8 cellular contexts compared by ENCODE assay signal in genomic region chr5:138543730-138544104, GRCh38. TPM values are rescaled to one million over a fixed set of nuclear protein-coding genes. Genes with fewer than 3 reads are reported as not detected.
DNase-seq lines count a peak whose midpoint lies in the region; ATAC-seq lines count a peak whose summit lies in the region.

No MANE protein-coding gene starts in this region.

- peaks cover 30% of the 10 kb centered on the region for H3K36me3 ChIP-seq in Karpas-422 (ENCODE audit: insufficient read depth, low read length)
- H3K36me3 ChIP-seq in ectodermal cell (ENCODE audit: control insufficient read depth, insufficient read depth, low read length): no peaks in the 10 kb centered on the region
- H3K36me3 ChIP-seq in muscle layer of duodenum (ENCODE audit: control insufficient read depth in 1 of 2, insufficient read depth in 2 of 2, low read length in 2 of 2): peaks cover 0 to 14% of the 10 kb centered on the region in 2 donors

- in situ Hi-C loops in KBM-7 (cut with MboI; ENCODE audit: low pct_unique_long_range_greater_than_20kb, low sequenced_read_pairs): no loop called here

- peaks cover 95% of the 10 kb centered on the region for H3K79me2 ChIP-seq in Karpas-422 (ENCODE audit: low read length)

- peaks cover 49% of the 10 kb centered on the region for H3K4me1 ChIP-seq in Karpas-422 (ENCODE audit: low read length)
- peaks cover 20% of the 10 kb centered on the region for H3K4me1 ChIP-seq in ectodermal cell (ENCODE audit: control insufficient read depth, insufficient read depth, low read length)
- peaks cover 19 to 64% of the 10 kb centered on the region in 2 donors for H3K4me1 ChIP-seq in muscle layer of duodenum (ENCODE audit: control insufficient read depth in 1 of 2, insufficient read depth in 2 of 2, low read length in 2 of 2)

- H2AFZ ChIP-seq in Karpas-422 (ENCODE audit: low read length): peak overlapping the region; percentile 65; the same call in 1 of the 2 replicates

- H3K9me2 ChIP-seq in Karpas-422 (replicated peaks; ENCODE audit: insufficient read depth, low read length): no peaks in the 10 kb centered on the region

- peak overlapping the region; percentile 91 for H3K4me2 ChIP-seq in Karpas-422 (ENCODE audit: low read depth, low read length, poor library complexity, severe bottlenecking)

- ATAC-seq in GM18498 (IDR thresholded peaks at IDR 0.05; ENCODE audit: unreplicated experiment) (peak; percentile 50), GM21619 (IDR thresholded peaks at IDR 0.05; ENCODE audit: unreplicated experiment) (peak; percentile 35)

- H3K27ac ChIP-seq in Karpas-422 (ENCODE audit: low read length) (peak overlapping the region; percentile 72), ectodermal cell (ENCODE audit: insufficient read depth, low read depth, low read length, poor library complexity, severe bottlenecking) (peak overlapping the region; percentile 95), muscle layer of duodenum (ENCODE audit: low read length) (peak overlapping the region; percentile 100)

- DNase-seq in Karpas-422 (no peak), A172 (ENCODE audit: low spot score) (no peak), middle frontal gyrus (ENCODE audit: extremely low spot score, low spot score) (no peak), KBM-7 (no peak)

- H3K9me3 ChIP-seq in Karpas-422 (ENCODE audit: low read length): no peaks in the 10 kb centered on the region
- H3K9me3 ChIP-seq in ectodermal cell (ENCODE audit: control insufficient read depth, low read length): no peaks in the 10 kb centered on the region
- no peaks in the 10 kb centered on the region for H3K9me3 ChIP-seq in muscle layer of duodenum (ENCODE audit: control insufficient read depth in 1 of 2, low read length in 2 of 2)

- H3K27me3 ChIP-seq in Karpas-422 (ENCODE audit: low read length) (no peaks in the 10 kb centered on the region), ectodermal cell (ENCODE audit: control insufficient read depth, insufficient read depth, low read length, poor library complexity, severe bottlenecking) (no peaks in the 10 kb centered on the region), muscle layer of duodenum (ENCODE audit: low read depth, low read length) (no peaks in the 10 kb centered on the region)

- H3K9ac ChIP-seq in Karpas-422 (ENCODE audit: low read length): peak overlapping the region; percentile 96

- H3K4me3 ChIP-seq in Karpas-422 (ENCODE audit: low read length) (peak overlapping the region; percentile 97), ectodermal cell (ENCODE audit: insufficient read depth, low read depth, low read length) (peak overlapping the region; percentile 98), muscle layer of duodenum (ENCODE audit: low read depth in 1 of 2, low read length in 2 of 2) (peak overlapping the region; percentile 81 to 84)

- H4K20me1 ChIP-seq in Karpas-422 (ENCODE audit: insufficient read depth, low read depth, low read length): peaks cover 33% of the 10 kb centered on the region

- WGBS in ectodermal cell, 2 experiments: 1 to 2% methylated on average over 12 of the region's 12 CpGs

RNA-seq across cellular contexts. Expression of gene ETF1, which starts 0.7 kb away (rescaled TPM):
- 52.1 and 100 TPM in 2 replicates for total RNA-seq in Karpas-422 (2014; rRNA removed; shearing (Covaris generic); ENCODE audit: low replicate concordance)
- 126 TPM for polyA plus RNA-seq in ectodermal cell (2013, experiment 1 of 4)
- polyA plus RNA-seq in ectodermal cell (2013, experiment 2 of 4): 127 TPM
- polyA plus RNA-seq in ectodermal cell (2013, experiment 3 of 4): 95.1 TPM
- 106 TPM for polyA plus RNA-seq in ectodermal cell (2013, experiment 4 of 4)
- total RNA-seq in A172 (2014; rRNA removed; shearing (Covaris generic)): 165 and 172 TPM in 2 replicates

RNA-seq across cellular contexts. Expression of gene HSPA9, which starts 31.5 kb away (rescaled TPM):
- 269 and 293 TPM in 2 replicates for total RNA-seq in Karpas-422 (2014; rRNA removed; shearing (Covaris generic); ENCODE audit: low replicate concordance)
- polyA plus RNA-seq in ectodermal cell (2013, experiment 1 of 4): 217 TPM
- polyA plus RNA-seq in ectodermal cell (2013, experiment 2 of 4): 200 TPM
- 132 TPM for polyA plus RNA-seq in ectodermal cell (2013, experiment 3 of 4)
- 137 TPM for polyA plus RNA-seq in ectodermal cell (2013, experiment 4 of 4)
- 605 and 654 TPM in 2 replicates for total RNA-seq in A172 (2014; rRNA removed; shearing (Covaris generic))
